Comparison of ENCODE assay signal across 19 cellular contexts in the genomic region with DNA sequence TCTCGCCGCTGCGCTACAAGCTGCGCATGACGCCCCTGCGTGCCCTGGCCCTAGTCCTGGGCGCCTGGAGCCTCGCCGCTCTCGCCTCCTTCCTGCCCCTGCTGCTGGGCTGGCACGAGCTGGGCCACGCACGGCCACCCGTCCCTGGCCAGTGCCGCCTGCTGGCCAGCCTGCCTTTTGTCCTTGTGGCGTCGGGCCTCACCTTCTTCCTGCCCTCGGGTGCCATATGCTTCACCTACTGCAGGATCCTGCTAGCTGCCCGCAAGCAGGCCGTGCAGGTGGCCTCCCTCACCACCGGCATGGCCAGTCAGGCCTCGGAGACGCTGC. TPM values are rescaled to one million over a fixed set of nuclear protein-coding genes. Genes with fewer than 3 reads are reported as not detected.
A peak's percentile ranks its signal among the peaks of the same experiment; 100 is the strongest.
DNase-seq lines count a peak whose midpoint lies in the region; ATAC-seq and TF ChIP-seq lines count a peak whose summit lies in the region.
"Had no signal": no experiment of that assay in that cellular context is flagged by ENCODE, and none has a peak within 500 bp of the region (broad histone marks: within the 10 kb centered on the region; RNA-seq: fewer than 3 reads in every experiment).

No MANE protein-coding gene starts in this region.

- DNase-seq in activated CD4-positive, alpha-beta T cell treated with anti-CD3 and anti-CD28 coated beads, Interleukin-2, amount 10 ng/mL, durations not matched to agents 24 days and 14 days, result no peak
- DNase-seq in activated CD4-positive, alpha-beta T cell treated with anti-CD3 and anti-CD28 coated beads for 1 hour, result no peak
- no peak for DNase-seq in effector memory CD8-positive, alpha-beta T cell
- DNase-seq in neuronal stem cell (ENCODE audit: low spot score) (no peak), lower leg skin (ENCODE audit: low spot score in 2 of 2) (no peak), COR-L47 (lab: John Stamatoyannopoulos, UW) (no peak)
- no peak for DNase-seq in stimulated activated CD4-positive, alpha-beta T cell treated with anti-CD3 and anti-CD28 coated beads, Interleukin-4, amount 100 ng/mL, for 1 hour
- DNase-seq: foreskin melanocyte; GDM1; NCI-H2029; NCI-H524; stimulated activated CD4-positive, alpha-beta T cell treated with anti-CD3 and anti-CD28 coated beads, Interleukin-1b, Interleukin-23, amount 100 ng/mL, for 48 hours had no signal

- no peak overlapping the region for H3K27ac Mint-ChIP-seq in activated CD4-positive, alpha-beta T cell treated with anti-CD3 and anti-CD28 coated beads, Interleukin-2, amount 10 ng/mL, durations not matched to agents 24 days and 14 days
- peak overlapping the region; percentile 3 to 20 for H3K27ac Mint-ChIP-seq in effector memory CD8-positive, alpha-beta T cell

- H3K4me1 ChIP-seq in HUES6 (ENCODE audit: control insufficient read depth, insufficient read depth, low read length) (no peaks in the 10 kb centered on the region), neuronal stem cell (ENCODE audit: control insufficient read depth in 2 of 2, insufficient read depth in 1 of 2, low read depth in 1 of 2, low read length in 2 of 2) (no peaks in the 10 kb centered on the region)
- H3K4me1 ChIP-seq: A549 had no signal

- peak overlapping the region; percentile 95 for H3K23ac ChIP-seq in neuronal stem cell (ENCODE audit: low read depth, low read length, poor library complexity)

- no peak overlapping the region for H3K9ac ChIP-seq in HUES6 (ENCODE audit: low read length)
- peak overlapping the region; percentile 7 for H3K9ac ChIP-seq in neuronal stem cell (ENCODE audit: low read depth, low read length, poor library complexity)

- peaks cover 56% of the 10 kb centered on the region for H3K27me3 Mint-ChIP-seq in activated CD4-positive, alpha-beta T cell treated with anti-CD3 and anti-CD28 coated beads, Interleukin-2, amount 10 ng/mL, durations not matched to agents 24 days and 14 days
- H3K27me3 Mint-ChIP-seq in effector memory CD8-positive, alpha-beta T cell, result peaks cover 6 to 72% of the 10 kb centered on the region in 2 donors

- WGBS in neuronal stem cell (ENCODE audit: extremely low coverage in 2 of 2, insufficient read length in 2 of 2, insufficient replicate concordance in 1 of 2), 2 donors, result no CpG with 5 or more reads among the region's 23 CpGs
- 38 to 42% methylated on average over 13 to 17 of the region's 23 CpGs for WGBS in lower leg skin, 2 donors

- H3K27ac ChIP-seq in HUES6 (ENCODE audit: low read depth, low read length) (no peak overlapping the region), neuronal stem cell (replicated peaks; ENCODE audit: low read length) (no peak overlapping the region)
- H3K27ac ChIP-seq: A549, SK-N-MC, thoracic aorta had no signal

- TF ChIP-seq POLR2A in lower leg skin (IDR thresholded peaks at IDR 0.05), result no peak

- intact Hi-C loops in activated CD4-positive, alpha-beta T cell treated with anti-CD3 and anti-CD28 coated beads, Interleukin-2, amount 10 ng/mL, durations not matched to agents 24 days and 14 days (cut with micrococcal nuclease), result no loop called here
- intact Hi-C loops in lower leg skin (cut with DNase I; ENCODE audit: low total_unique reads), result no loop called here

- H2AFZ ChIP-seq in neuronal stem cell (ENCODE audit: low read length), result no peak overlapping the region

- H3K36me3 Mint-ChIP-seq in activated CD4-positive, alpha-beta T cell treated with anti-CD3 and anti-CD28 coated beads, Interleukin-2, amount 10 ng/mL, durations not matched to agents 24 days and 14 days (ENCODE audit: low read depth), result peaks cover 4% of the 10 kb centered on the region
- H3K36me3 Mint-ChIP-seq in effector memory CD8-positive, alpha-beta T cell (ENCODE audit: insufficient read depth), result peaks cover 4% of the 10 kb centered on the region

- H2BK15ac ChIP-seq in neuronal stem cell (ENCODE audit: low read length), result no peak overlapping the region

- H4K8ac ChIP-seq in neuronal stem cell (ENCODE audit: low read depth, low read length), result peak overlapping the region; percentile 45

- H3K4me3 Mint-ChIP-seq in activated CD4-positive, alpha-beta T cell treated with anti-CD3 and anti-CD28 coated beads, Interleukin-2, amount 10 ng/mL, durations not matched to agents 24 days and 14 days, result peak overlapping the region; percentile 67
- H3K4me3 Mint-ChIP-seq in effector memory CD8-positive, alpha-beta T cell, result peak overlapping the region; percentile 76 to 81

- H3K4ac ChIP-seq in neuronal stem cell (ENCODE audit: low read length), result no peak overlapping the region

- peak overlapping the region; percentile 38 for H3K4me3 ChIP-seq in HUES6 (ENCODE audit: low read depth, low read length)
- H3K4me3 ChIP-seq in neuronal stem cell (ENCODE audit: low read length in 2 of 2), result no peak overlapping the region
- no peak overlapping the region for H3K4me3 ChIP-seq in lower leg skin (ENCODE audit: low read depth, poor library complexity, severe bottlenecking)
- H3K4me3 ChIP-seq: A549, SK-N-MC, thoracic aorta had no signal

- no peak overlapping the region for H2BK5ac ChIP-seq in neuronal stem cell (ENCODE audit: low read length)

- no peaks in the 10 kb centered on the region for H3K9me3 Mint-ChIP-seq in activated CD4-positive, alpha-beta T cell treated with anti-CD3 and anti-CD28 coated beads, Interleukin-2, amount 10 ng/mL, durations not matched to agents 24 days and 14 days
- no peaks in the 10 kb centered on the region for H3K9me3 Mint-ChIP-seq in effector memory CD8-positive, alpha-beta T cell

- no peaks in the 10 kb centered on the region for H3K36me3 ChIP-seq in HUES6 (ENCODE audit: control insufficient read depth, insufficient read depth, low read length)
- no peaks in the 10 kb centered on the region for H3K36me3 ChIP-seq in neuronal stem cell (replicated peaks in 1 of 2; ENCODE audit: control insufficient read depth in 2 of 2, insufficient read depth in 2 of 2, low read length in 2 of 2)
- H3K36me3 ChIP-seq: thoracic aorta had no signal

- H2BK120ac ChIP-seq in neuronal stem cell (ENCODE audit: low read depth, low read length), result no peak overlapping the region

- H3K9me3 ChIP-seq in HUES6 (ENCODE audit: control insufficient read depth, insufficient read depth, low read depth, low read length) (no peaks in the 10 kb centered on the region), neuronal stem cell (replicated peaks in 1 of 2; ENCODE audit: control insufficient read depth in 2 of 2, insufficient read depth in 1 of 2, low read depth in 1 of 2, low read length in 2 of 2) (peaks cover 0 to 2% of the 10 kb centered on the region in 2 donors)
- H3K9me3 ChIP-seq: A549, thoracic aorta had no signal

- H3K27me3 ChIP-seq in HUES6 (ENCODE audit: control insufficient read depth, insufficient read depth, low read length) (peaks cover 85% of the 10 kb centered on the region), neuronal stem cell (ENCODE audit: control insufficient read depth in 3 of 3, insufficient read depth in 3 of 3, low read depth in 1 of 3, low read length in 3 of 3) (peaks cover 20 to 85% (median 45%) of the 10 kb centered on the region in 3 experiments)

- H3K18ac ChIP-seq in neuronal stem cell (ENCODE audit: low read length), result peak overlapping the region; percentile 70

- H2BK12ac ChIP-seq in neuronal stem cell (ENCODE audit: low read length), result no peak overlapping the region

- peaks cover 2% of the 10 kb centered on the region for H3K79me1 ChIP-seq in neuronal stem cell (ENCODE audit: low read depth, low read length)

- no peak overlapping the region for H4K91ac ChIP-seq in neuronal stem cell (ENCODE audit: low read depth, low read length, poor library complexity)

- H3K4me1 Mint-ChIP-seq in activated CD4-positive, alpha-beta T cell treated with anti-CD3 and anti-CD28 coated beads, Interleukin-2, amount 10 ng/mL, durations not matched to agents 24 days and 14 days, result peaks cover 4% of the 10 kb centered on the region
- peaks cover 12 to 17% of the 10 kb centered on the region in 2 donors for H3K4me1 Mint-ChIP-seq in effector memory CD8-positive, alpha-beta T cell (ENCODE audit: low read depth in 2 of 2)

- no peak for TF ChIP-seq CTCF in lower leg skin (IDR thresholded peaks at IDR 0.05)

- ATAC-seq in effector memory CD8-positive, alpha-beta T cell (replicated peaks), result no peak
- ATAC-seq: sciatic nerve had no signal

- no peak overlapping the region for H3K4me2 ChIP-seq in neuronal stem cell (ENCODE audit: insufficient read depth, low read length, poor library complexity, severe bottlenecking)

- H2AK5ac ChIP-seq in neuronal stem cell (ENCODE audit: low read depth, low read length), result no peak overlapping the region

- H3K14ac ChIP-seq in neuronal stem cell (ENCODE audit: low read length), result no peak overlapping the region

RNA-seq across cellular contexts. Expression of a gene that starts 1.4 kb away (rescaled TPM):
- not detected in 2 replicates for total RNA-seq in activated CD4-positive, alpha-beta T cell treated with anti-CD3 and anti-CD28 coated beads, Interleukin-2, amount 10 ng/mL, durations not matched to agents 24 days and 14 days
- 0.26 TPM for polyA plus RNA-seq in neuronal stem cell (2013, experiment 1 of 2)
- polyA plus RNA-seq in neuronal stem cell (2013, experiment 2 of 2), result 0.18 TPM
- under 1 TPM in 1 of 4 donors, not detected in 3; 0.16 TPM for total RNA-seq in lower leg skin
- total RNA-seq: lung microvascular endothelial cell, OCI-LY7, sciatic nerve had no signal

RNA-seq across cellular contexts. Expression of a gene that starts 22.0 kb away (rescaled TPM):
- 51.7 and 54.1 TPM in 2 replicates for total RNA-seq in activated CD4-positive, alpha-beta T cell treated with anti-CD3 and anti-CD28 coated beads, Interleukin-2, amount 10 ng/mL, durations not matched to agents 24 days and 14 days
- 21.8 TPM for polyA plus RNA-seq in neuronal stem cell (2013, experiment 1 of 2)
- polyA plus RNA-seq in neuronal stem cell (2013, experiment 2 of 2), result 20.7 TPM
- 100 to 1,000 TPM; 147 to 230 (median 210) TPM for total RNA-seq in lower leg skin
- total RNA-seq: OCI-LY7 had no signal
